ENCODE assay signal across 30 cellular contexts in the genomic region with DNA sequence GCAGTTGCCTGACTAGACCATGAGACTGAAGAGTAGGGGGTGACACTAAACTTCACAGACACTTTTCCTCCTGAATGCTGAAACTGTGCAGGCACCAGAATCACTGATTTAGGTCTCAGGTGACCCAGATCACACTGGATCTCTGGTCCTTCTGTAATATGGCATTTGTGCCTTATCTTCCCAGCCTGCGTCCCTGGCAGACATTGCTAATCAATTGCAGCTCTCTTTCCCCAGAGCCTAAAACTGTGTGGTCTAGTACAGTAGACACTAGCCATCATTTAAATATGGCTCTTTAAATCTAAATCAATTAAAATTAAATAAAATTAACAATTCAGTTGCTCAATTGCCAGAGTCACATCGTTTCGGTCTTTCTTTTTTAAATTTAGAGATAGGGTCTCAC. TPM values are rescaled to one million over a fixed set of nuclear protein-coding genes. Genes with fewer than 3 reads are reported as not detected.
"Had no signal": no experiment of that assay in that cellular context is flagged by ENCODE, and none has a peak within 500 bp of the region (broad histone marks: within the 10 kb centered on the region; RNA-seq: fewer than 3 reads in every experiment).

No MANE protein-coding gene starts in this region.

- H3K36me3 ChIP-seq: colonic mucosa, esophagus squamous epithelium, gastrocnemius medialis, heart right ventricle, left ventricle myocardium inferior, lower lobe of right lung had no signal

- H3K4me3 ChIP-seq: colonic mucosa, esophagus squamous epithelium, gastrocnemius medialis, heart right ventricle, left ventricle myocardium inferior, lower lobe of right lung, mucosa of descending colon had no signal

- H3K9me3 Mint-ChIP-seq: dendritic cell treated with granulocyte-macrophage colony-stimulating factor and Interleukin-4, amounts not matched to agents 40 ng/mL and 50 ng/mL, for 4 days; effector memory CD8-positive, alpha-beta T cell; endodermal cell; mesothelial cell of epicardium had no signal

- H3K27ac ChIP-seq: colonic mucosa, gastrocnemius medialis, heart right ventricle, left ventricle myocardium inferior, lower lobe of right lung had no signal

- H3K27me3 ChIP-seq: colonic mucosa, esophagus squamous epithelium, gastrocnemius medialis, heart right ventricle had no signal

- H3K36me3 Mint-ChIP-seq: mesothelial cell of epicardium, naive B cell had no signal

- DNase-seq: colonic mucosa; cortex of kidney; effector CD8-positive, alpha-beta T cell; effector memory CD8-positive, alpha-beta T cell; endodermal cell; erythroblast; esophagus squamous epithelium; foreskin fibroblast; foreskin melanocyte; gastrocnemius medialis; glutamatergic neuron; head of caudate nucleus; heart right ventricle; hippocampal formation; kidney glomerular epithelial cell; left colon; left ventricle myocardium inferior; lower lobe of right lung; mesenchymal stem cell; naive B cell had no signal

- H3K4me3 Mint-ChIP-seq: dendritic cell treated with granulocyte-macrophage colony-stimulating factor and Interleukin-4, amounts not matched to agents 40 ng/mL and 50 ng/mL, for 4 days; effector memory CD8-positive, alpha-beta T cell; endodermal cell; mesothelial cell of epicardium; naive B cell had no signal

- ATAC-seq: effector memory CD8-positive, alpha-beta T cell; esophagus mucosa; gastrocnemius medialis; heart right ventricle; left colon; left lobe of liver; lower lobe of right lung; mucosa of descending colon had no signal

- H3K9me3 ChIP-seq: colonic mucosa, esophagus squamous epithelium, gastrocnemius medialis, heart right ventricle, left ventricle myocardium inferior, lower lobe of right lung, mucosa of descending colon had no signal

- H3K27ac Mint-ChIP-seq: dendritic cell treated with granulocyte-macrophage colony-stimulating factor and Interleukin-4, amounts not matched to agents 40 ng/mL and 50 ng/mL, for 4 days; effector memory CD8-positive, alpha-beta T cell; endodermal cell; mesothelial cell of epicardium; naive B cell had no signal

- FAIRE-seq: endometrium, islet of Langerhans, keratinocyte had no signal

RNA-seq across cellular contexts. Expression of a gene that starts 17.8 kb away (rescaled TPM):
- total RNA-seq: endodermal cell, heart right ventricle, left ventricle myocardium inferior, lung microvascular endothelial cell, myocyte had no signal
